20 cellular contexts compared by ENCODE assay signal in the genomic region with DNA sequence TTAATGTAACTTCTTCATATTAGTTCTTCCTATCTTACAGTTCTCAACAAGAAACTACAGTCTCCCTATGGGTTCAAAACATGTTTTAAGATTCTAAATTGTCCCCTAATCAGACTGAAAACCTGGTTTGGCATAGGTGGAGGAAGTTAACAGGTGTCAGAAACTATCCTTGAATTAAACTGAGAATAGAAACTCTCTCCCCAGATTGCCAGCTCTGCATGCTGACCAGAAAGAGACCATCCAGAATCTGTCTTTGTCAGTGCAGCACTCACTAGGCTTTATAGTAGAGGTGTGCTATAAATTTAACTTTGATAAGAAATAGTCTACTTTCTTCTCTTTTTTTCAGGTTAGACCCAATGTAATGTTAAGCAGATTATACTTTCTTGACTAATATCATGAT.
"Had no signal": no experiment of that assay in that cellular context is flagged by ENCODE, and none has a peak within 500 bp of the region (broad histone marks: within the 10 kb centered on the region; RNA-seq: fewer than 3 reads in every experiment).

No MANE protein-coding gene starts in this region.

- H3K9me3 Mint-ChIP-seq: dendritic cell treated with granulocyte-macrophage colony-stimulating factor and Interleukin-4, amounts not matched to agents 40 ng/mL and 50 ng/mL, for 4 days; nephron progenitor cell; stimulated activated naive B cell treated with anti-CD40 and anti-IgM and Interleukin-4, amounts not matched to agents 10 μg/mL and 1 μg/mL and 100 μg/mL, for 72 hours; stimulated activated naive CD8-positive, alpha-beta T cell treated with anti-CD3 and anti-CD28 coated beads, Interleukin-15, amount 100 ng/mL, for 72 hours had no signal

- H3K4me3 Mint-ChIP-seq: dendritic cell treated with granulocyte-macrophage colony-stimulating factor and Interleukin-4, amounts not matched to agents 40 ng/mL and 50 ng/mL, for 4 days; naive thymus-derived CD4-positive, alpha-beta T cell; nephron progenitor cell; stimulated activated naive B cell treated with anti-CD40 and anti-IgM and Interleukin-4, amounts not matched to agents 10 μg/mL and 1 μg/mL and 100 μg/mL, for 72 hours; stimulated activated naive CD8-positive, alpha-beta T cell treated with anti-CD3 and anti-CD28 coated beads, Interleukin-15, amount 100 ng/mL, for 72 hours had no signal

- H3K36me3 ChIP-seq: neutrophil, tibial nerve, upper lobe of right lung, vagina had no signal

- H3K4me1 Mint-ChIP-seq: naive thymus-derived CD4-positive, alpha-beta T cell; stimulated activated naive B cell treated with anti-CD40 and anti-IgM and Interleukin-4, amounts not matched to agents 10 μg/mL and 1 μg/mL and 100 μg/mL, for 72 hours; stimulated activated naive CD8-positive, alpha-beta T cell treated with anti-CD3 and anti-CD28 coated beads, Interleukin-15, amount 100 ng/mL, for 72 hours had no signal

- H3K27me3 ChIP-seq: foreskin keratinocyte, neutrophil, testis, tibial nerve, upper lobe of right lung, vagina had no signal

- DNase-seq: erythroblast; foreskin keratinocyte; hippocampal formation; islet precursor cell; mammary epithelial cell; naive thymus-derived CD4-positive, alpha-beta T cell; nephron progenitor cell; stimulated activated CD4-positive, alpha-beta T cell treated with anti-CD3 and anti-CD28 coated beads, Interleukin-2, amount 100 ng/mL, for 24 hours; stimulated activated CD4-positive, alpha-beta T cell treated with anti-CD3 and anti-CD28 coated beads, Interleukin-4, amount 100 ng/mL, for 4 hours; stimulated activated naive B cell treated with anti-CD40 and anti-IgM and Interleukin-4, amounts not matched to agents 10 μg/mL and 1 μg/mL and 100 μg/mL, for 72 hours; stimulated activated naive CD8-positive, alpha-beta T cell treated with anti-CD3 and anti-CD28 coated beads, Interleukin-15, amount 100 ng/mL, for 72 hours; testis; upper lobe of right lung had no signal

- H3K27me3 Mint-ChIP-seq: dendritic cell treated with granulocyte-macrophage colony-stimulating factor and Interleukin-4, amounts not matched to agents 40 ng/mL and 50 ng/mL, for 4 days; naive thymus-derived CD4-positive, alpha-beta T cell; stimulated activated naive B cell treated with anti-CD40 and anti-IgM and Interleukin-4, amounts not matched to agents 10 μg/mL and 1 μg/mL and 100 μg/mL, for 72 hours; stimulated activated naive CD8-positive, alpha-beta T cell treated with anti-CD3 and anti-CD28 coated beads, Interleukin-15, amount 100 ng/mL, for 72 hours had no signal

- H3K27ac ChIP-seq: foreskin keratinocyte, neutrophil, skin epidermis, testis, tibial nerve, upper lobe of right lung, vagina had no signal

- H3K4me1 ChIP-seq: foreskin keratinocyte, testis, upper lobe of right lung, vagina had no signal

- H3K4me3 ChIP-seq: skin epidermis, testis, tibial nerve, upper lobe of right lung, vagina had no signal

- ATAC-seq: foreskin keratinocyte; left lobe of liver; naive thymus-derived CD4-positive, alpha-beta T cell; sciatic nerve; stimulated activated naive B cell treated with anti-CD40 and anti-IgM and Interleukin-4, amounts not matched to agents 10 μg/mL and 1 μg/mL and 100 μg/mL, for 72 hours; stimulated activated naive CD8-positive, alpha-beta T cell treated with anti-CD3 and anti-CD28 coated beads, Interleukin-15, amount 100 ng/mL, for 72 hours; upper lobe of right lung had no signal

- H3K27ac Mint-ChIP-seq: dendritic cell treated with granulocyte-macrophage colony-stimulating factor and Interleukin-4, amounts not matched to agents 40 ng/mL and 50 ng/mL, for 4 days; naive thymus-derived CD4-positive, alpha-beta T cell; stimulated activated naive B cell treated with anti-CD40 and anti-IgM and Interleukin-4, amounts not matched to agents 10 μg/mL and 1 μg/mL and 100 μg/mL, for 72 hours; stimulated activated naive CD8-positive, alpha-beta T cell treated with anti-CD3 and anti-CD28 coated beads, Interleukin-15, amount 100 ng/mL, for 72 hours had no signal

- H3K9me3 ChIP-seq: neutrophil, testis, tibial nerve, upper lobe of right lung, vagina had no signal

- H3K36me3 Mint-ChIP-seq: naive thymus-derived CD4-positive, alpha-beta T cell; stimulated activated naive B cell treated with anti-CD40 and anti-IgM and Interleukin-4, amounts not matched to agents 10 μg/mL and 1 μg/mL and 100 μg/mL, for 72 hours had no signal
